ENCODE assay signal across 12 cellular contexts in the genomic region with DNA sequence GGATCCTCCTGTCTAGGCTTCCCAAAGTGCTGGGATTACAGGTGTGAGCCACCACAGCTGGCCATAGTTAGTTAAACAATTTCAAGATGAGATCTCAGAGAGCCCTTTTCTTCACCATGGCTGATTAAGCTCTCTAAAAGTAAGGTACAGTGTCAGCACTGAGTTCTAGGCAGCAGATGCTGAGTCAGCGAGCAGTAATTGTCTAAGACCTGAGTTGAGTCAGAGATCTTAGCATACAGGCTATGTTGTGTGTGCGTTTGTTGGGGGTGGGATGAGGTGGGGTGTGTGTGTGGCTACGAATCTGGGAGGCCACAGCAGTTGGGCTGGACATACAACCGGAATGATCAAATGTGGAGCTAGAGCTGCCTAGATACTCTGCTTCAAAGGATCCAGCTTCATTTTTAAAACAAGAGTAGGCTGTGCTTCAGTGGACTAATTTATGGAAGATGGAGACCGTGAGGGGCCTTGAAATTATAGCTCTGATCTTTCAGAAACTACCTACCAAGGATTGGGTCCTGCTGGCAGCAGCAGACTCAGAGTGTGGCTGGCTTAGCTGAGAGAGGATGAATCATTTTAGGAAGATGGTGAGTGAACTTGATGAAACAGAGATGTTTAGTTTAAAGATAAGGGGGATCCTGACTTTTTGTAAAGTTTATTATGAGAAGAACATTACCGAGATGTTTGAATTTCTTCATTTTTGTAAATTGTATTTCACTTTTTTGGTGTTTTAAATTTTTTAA. TPM values are rescaled to one million over a fixed set of nuclear protein-coding genes. Genes with fewer than 3 reads are reported as not detected.
DNase-seq lines count a peak whose midpoint lies in the region; ATAC-seq, FAIRE-seq and TF ChIP-seq lines count a peak whose summit lies in the region.
"Had no signal": no experiment of that assay in that cellular context is flagged by ENCODE, and none has a peak within 500 bp of the region (broad histone marks: within the 10 kb centered on the region; RNA-seq: fewer than 3 reads in every experiment).

No MANE protein-coding gene starts in this region.

- no peak for TF ChIP-seq EP300 in H1 (IDR thresholded peaks at IDR 0.05; ENCODE audit: borderline replicate concordance in 1 of 2, low read depth in 2 of 2, low read length in 2 of 2)
- TF ChIP-seq EP300 in sigmoid colon (IDR thresholded peaks at IDR 0.05), result no peak

- H3K9me3 ChIP-seq in H1 (ENCODE audit: insufficient read depth in 2 of 2, low read depth in 1 of 2, low read length in 1 of 2) (no peaks in the 10 kb centered on the region), sigmoid colon (no peaks in the 10 kb centered on the region)

- H3K18ac ChIP-seq in H1 (ENCODE audit: extremely low read depth, low read length), result no peak overlapping the region

- H2BK12ac ChIP-seq in H1 (ENCODE audit: low read depth, low read length), result no peak overlapping the region

- no peaks in the 10 kb centered on the region for H3K23me2 ChIP-seq in H1 (ENCODE audit: low read depth, low read length)

- no peaks in the 10 kb centered on the region for H4K20me1 ChIP-seq in H1 (replicated peaks in 1 of 2; ENCODE audit: control insufficient read depth in 1 of 2, insufficient read depth in 2 of 2, low read length in 2 of 2)

- no peak overlapping the region for H3K14ac ChIP-seq in H1 (ENCODE audit: insufficient read length)

- no peak overlapping the region for H3K56ac ChIP-seq in H1 (replicated peaks; ENCODE audit: insufficient read length, low read depth, low read length)

- TF ChIP-seq CTCF in H1 (IDR thresholded peaks at IDR 0.05; ENCODE audit: control extremely low read depth in 1 of 3, insufficient read depth in 1 of 3, low read depth in 1 of 3, low read length in 3 of 3) (no peak), GM10248 (IDR thresholded peaks at IDR 0.05; ENCODE audit: control extremely low read depth, extremely low read depth, low read depth, missing control alignments) (no peak), sigmoid colon (IDR thresholded peaks at IDR 0.05) (no peak)

- no peak overlapping the region for H3K23ac ChIP-seq in H1 (ENCODE audit: insufficient read length)

- peak; percentile 43 for FAIRE-seq in A204.1 (lab: Jason Lieb, UNC)
- FAIRE-seq in H1 (lab: Jason Lieb, UNC), result no peak

- H3K4ac ChIP-seq in H1 (replicated peaks; ENCODE audit: insufficient read length, low read depth, low read length), result no peak overlapping the region

- no peak overlapping the region for H2BK5ac ChIP-seq in H1 (ENCODE audit: low read depth, low read length)

- WGBS in H1 (ENCODE audit: extremely low coverage in 1 of 2, insufficient coverage in 1 of 2, insufficient read length in 1 of 2, insufficient replicate concordance in 2 of 2, low coverage in 1 of 2, low lambda C conversion rate in 2 of 2, missing lambda C conversion rate in 1 of 2), 2 experiments, result 80% methylated on average over 6 of the region's 6 CpGs; no CpG with 5 or more reads in 1 of the 2 experiments
- 80 to 87% methylated on average over 6 of the region's 6 CpGs for WGBS in sigmoid colon, 2 donors

- H2BK15ac ChIP-seq in H1 (ENCODE audit: low read length), result no peak overlapping the region

- DNase-seq in RPMI8226 (peak; percentile 47), H1 (ENCODE audit: low read depth in 1 of 2, low spot score in 2 of 2) (no peak), GM10248 (ENCODE audit: extremely low spot score) (no peak), sigmoid colon (no peak), retina (no peak)
- DNase-seq: dorsolateral prefrontal cortex, Karpas-422, NCI-H2107 had no signal

- H4K8ac ChIP-seq in H1 (ENCODE audit: extremely low read depth, insufficient read depth, low read length), result no peak overlapping the region

- H3K79me2 ChIP-seq in H1 (ENCODE audit: control insufficient read depth in 1 of 2, insufficient read depth in 2 of 2, low read length in 2 of 2), result no peaks in the 10 kb centered on the region

- H4K5ac ChIP-seq in H1 (ENCODE audit: insufficient read length, low read depth, low read length), result no peak overlapping the region

- no peak overlapping the region for H2AFZ ChIP-seq in H1 (ENCODE audit: low read length)

- no peaks in the 10 kb centered on the region for H3K27me3 ChIP-seq in H1 (replicated peaks in 1 of 4; ENCODE audit: control insufficient read depth in 3 of 4, extremely low read depth in 1 of 4, insufficient read depth in 3 of 4, low read length in 3 of 4)
- H3K27me3 ChIP-seq in sigmoid colon, result no peaks in the 10 kb centered on the region

- H3K4me1 ChIP-seq in H1 (replicated peaks in 1 of 4; ENCODE audit: control insufficient read depth in 3 of 4, insufficient read depth in 4 of 4, low read length in 3 of 4) (no peaks in the 10 kb centered on the region), sigmoid colon (no peaks in the 10 kb centered on the region)

- H2AK5ac ChIP-seq in H1 (ENCODE audit: low read depth, low read length), result no peak overlapping the region

- no peak for TF ChIP-seq RAD21 in H1 (IDR thresholded peaks at IDR 0.05 in 1 of 2, conservative IDR thresholded peaks at IDR 0.05 in 1 of 2; ENCODE audit: low read depth in 2 of 2, low read length in 2 of 2)

- no peak overlapping the region for H4K91ac ChIP-seq in H1 (replicated peaks; ENCODE audit: insufficient read length, low read length)

- no peak overlapping the region for H3K4me2 ChIP-seq in H1 (ENCODE audit: insufficient read depth in 1 of 2, low read depth in 2 of 2, low read length in 2 of 2)

- CTCF ChIA-PET in H1 (lab: Charles Lee; ENCODE audit: partially characterized antibody), result interaction anchor here (0.6 to 4.6 kb wide), 3 partner anchors 15 to 252 kb away, joined by 3 to 33 read pairs (median 5); no protein-coding TSS in a partner anchor
- CTCF ChIA-PET in GM10248 (lab: Yijun Ruan, JAX), result interaction anchor here (1.2 to 1.8 kb wide), 4 partner anchors 12 to 194 kb away, joined by 3 to 7 read pairs (median 5); no protein-coding TSS in a partner anchor

- H3K36me3 ChIP-seq in H1 (ENCODE audit: control insufficient read depth in 2 of 4, insufficient read depth in 4 of 4, low read length in 3 of 4), result no peaks in the 10 kb centered on the region
- H3K36me3 ChIP-seq in sigmoid colon, result no peaks in the 10 kb centered on the region

- no peaks in the 10 kb centered on the region for H3K79me1 ChIP-seq in H1 (ENCODE audit: low read depth, low read length)

- POLR2A ChIA-PET in H1 (lab: Charles Lee; ENCODE audit: partially characterized antibody), result no interaction called here
- POLR2A ChIA-PET in GM10248 (lab: Yijun Ruan, JAX), result interaction anchor here (0.6 kb wide), 1 partner anchor 331 kb away, joined by 4 read pairs; no protein-coding TSS in a partner anchor

- intact Hi-C loops in sigmoid colon (cut with DNase I), result no loop called here

- TF ChIP-seq POLR2A in H1 (IDR thresholded peaks at IDR 0.05; ENCODE audit: control extremely low read depth in 1 of 2, low read depth in 2 of 2, low read length in 2 of 2) (no peak), sigmoid colon (IDR thresholded peaks at IDR 0.05) (no peak)

- H3K4me3 ChIP-seq in H1 (ENCODE audit: extremely low read depth in 1 of 4, insufficient read depth in 2 of 4, low read depth in 3 of 4, low read length in 4 of 4) (no peak overlapping the region), sigmoid colon (no peak overlapping the region)
- H3K4me3 ChIP-seq: dorsolateral prefrontal cortex had no signal

- peak; percentile 23 for ATAC-seq in GM18873 (IDR thresholded peaks at IDR 0.05; ENCODE audit: low FRiP score, unreplicated experiment)
- ATAC-seq in HG03469 (IDR thresholded peaks at IDR 0.05; ENCODE audit: unreplicated experiment), result no peak
- ATAC-seq: sciatic nerve had no signal

- no peak overlapping the region for H2BK120ac ChIP-seq in H1 (replicated peaks; ENCODE audit: low read depth, low read length)

- H3K27ac ChIP-seq in H1 (ENCODE audit: low read depth, low read length), result no peak overlapping the region
- H3K27ac ChIP-seq in sigmoid colon, result no peak overlapping the region
- H3K27ac ChIP-seq: dorsolateral prefrontal cortex had no signal

- H2BK20ac ChIP-seq in H1 (ENCODE audit: low read length), result no peak overlapping the region

- no peak overlapping the region for H3K9ac ChIP-seq in H1 (replicated peaks in 1 of 4; ENCODE audit: extremely low read depth in 1 of 4, low read depth in 3 of 4, low read length in 3 of 4)

TF ChIP-seq in H1, 55 proteins besides CTCF, POLR2A, EP300 and RAD21:
- TF ChIP-seq MAFK (IDR thresholded peaks at IDR 0.05; ENCODE audit: low read depth, low read length) (peak; percentile 71), GTF2F1 (IDR thresholded peaks at IDR 0.05; ENCODE audit: borderline replicate concordance, low read depth, low read length) (no peak)
- TF ChIP-seq, protein P1, sequence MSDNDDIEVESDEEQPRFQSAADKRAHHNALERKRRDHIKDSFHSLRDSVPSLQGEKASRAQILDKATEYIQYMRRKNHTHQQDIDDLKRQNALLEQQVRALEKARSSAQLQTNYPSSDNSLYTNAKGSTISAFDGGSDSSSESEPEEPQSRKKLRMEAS (IDR thresholded peaks at IDR 0.05), result no peak
TF ChIP-seq in H1: peak in this region for 1.

RNA-seq across cellular contexts. Expression of a gene that starts 17.5 kb away (rescaled TPM):
- 101 and 107 TPM in 2 replicates for total RNA-seq in H1 (2021; fragmentation: NEBNext Ultra II Directional; extraction: Animal tissue kit (Norgen Biotek cat#: 25700))
- polyA plus RNA-seq in H1 (2011; rRNA removed) (25.6 and 33.0 TPM in 2 replicates), sigmoid colon (10 to 100 TPM; 65.5 to 95.7 (median 86.2) TPM)
- 38.8 TPM for polyA plus RNA-seq in H1 (2011; cell fraction: cytosol; rRNA removed)
- 33.5 TPM for polyA plus RNA-seq in H1 (2011; cell fraction: nucleus; rRNA removed)
- 40.3 to 73.6 TPM (median 51.3 TPM) in 4 replicates for polyA plus RNA-seq in H1 (2012, experiment 1 of 2)
- 21.2 TPM for polyA plus RNA-seq in H1 (2012, experiment 2 of 2)
- polyA plus RNA-seq in H1 (2013, experiment 1 of 2), result 69.7 TPM
- polyA plus RNA-seq in H1 (2013, experiment 2 of 2), result 69.8 TPM
- 44.0 and 54.8 TPM in 2 replicates for polyA minus RNA-seq in H1 (2011; rRNA and poly(A)+ RNA removed)
- polyA minus RNA-seq in H1 (2011; cell fraction: cytosol; rRNA and poly(A)+ RNA removed), result 66.6 TPM
- polyA minus RNA-seq in H1 (2011; cell fraction: nucleus; rRNA and poly(A)+ RNA removed), result 53.9 TPM
- 10 to 100 TPM; 74.4 to 96.7 (median 78.4) TPM for total RNA-seq in sigmoid colon
